9 cellular contexts compared by ENCODE assay signal in genomic region chr14:91119556-91120311, GRCh38. TPM values are rescaled to one million over a fixed set of nuclear protein-coding genes. Genes with fewer than 3 reads are reported as not detected.
DNase-seq lines count a peak whose midpoint lies in the region; ATAC-seq and TF ChIP-seq lines count a peak whose summit lies in the region.
"Had no signal": no experiment of that assay in that cellular context is flagged by ENCODE, and none has a peak within 500 bp of the region (broad histone marks: within the 10 kb centered on the region; RNA-seq: fewer than 3 reads in every experiment).

No MANE protein-coding gene starts in this region.

- whole genome bisulfite sequencing in heart right ventricle, 2 donors: 56 to 57% methylated on average over 8 of the region's 8 CpGs
- 58% methylated on average over 8 of the region's 8 CpGs for WGBS in right cardiac atrium
- WGBS in transverse colon (ENCODE audit: low coverage in 1 of 2), 2 donors: 71 to 84% methylated on average over 5 to 8 of the region's 8 CpGs

- no peak for TF ChIP-seq EP300 in transverse colon (IDR thresholded peaks at IDR 0.05; ENCODE audit: low read depth)

- peaks cover 56% of the 10 kb centered on the region for H3K4me1 Mint-ChIP-seq in activated naive CD8-positive, alpha-beta T cell treated with anti-CD3 and anti-CD28 coated beads for 36 hours
- H3K4me1 Mint-ChIP-seq in mesothelial cell of epicardium: peaks cover 38% of the 10 kb centered on the region

- H3K27me3 Mint-ChIP-seq in activated naive CD8-positive, alpha-beta T cell treated with anti-CD3 and anti-CD28 coated beads for 36 hours: no peaks in the 10 kb centered on the region
- no peaks in the 10 kb centered on the region for H3K27me3 Mint-ChIP-seq in mesothelial cell of epicardium (ENCODE audit: low read depth)

- H3K36me3 Mint-ChIP-seq in activated naive CD8-positive, alpha-beta T cell treated with anti-CD3 and anti-CD28 coated beads for 36 hours: peaks cover 63% of the 10 kb centered on the region
- H3K36me3 Mint-ChIP-seq in mesothelial cell of epicardium: peaks cover 31% of the 10 kb centered on the region

- intact Hi-C loops in heart right ventricle (cut with DNase I) (loop anchor here in 2 of 10 donors (5.0 to 10.0 kb wide), 2 partner anchors 38 to 55 kb away; partner anchors contain the start of gene RPS6KA5 (in 1 of the 2)), cardiac septum (cut with DNase I) (no loop called here), right cardiac atrium (cut with DNase I) (no loop called here), transverse colon (cut with DNase I; ENCODE audit: low total_unique reads) (no loop called here)

- TF ChIP-seq POLR2A in transverse colon (IDR thresholded peaks at IDR 0.05): no peak

- no peak overlapping the region for H3K4me3 ChIP-seq in heart right ventricle
- no peak overlapping the region for H3K4me3 ChIP-seq in right cardiac atrium (ENCODE audit: low read length)
- no peak overlapping the region for H3K4me3 ChIP-seq in transverse colon

- ATAC-seq in heart right ventricle: peak in 2 of 8 donors; percentile 25 to 74
- peak; percentile 32 to 78 for ATAC-seq in right cardiac atrium
- ATAC-seq in GM19463 (IDR thresholded peaks at IDR 0.05; ENCODE audit: unreplicated experiment): no peak

- H3K9me3 ChIP-seq in heart right ventricle (peaks cover 0 to 7% (median 0%) of the 10 kb centered on the region in 11 donors), right cardiac atrium (ENCODE audit: control insufficient read depth, low read length) (no peaks in the 10 kb centered on the region), transverse colon (no peaks in the 10 kb centered on the region)

- H3K4me1 ChIP-seq in heart right ventricle (peaks cover 17 to 83% (median 72%) of the 10 kb centered on the region in 9 donors), right cardiac atrium (ENCODE audit: control insufficient read depth, insufficient read depth, low read length) (peaks cover 19% of the 10 kb centered on the region), transverse colon (peaks cover 6 to 56% (median 48%) of the 10 kb centered on the region in 4 donors)

- no peak for TF ChIP-seq CTCF in heart right ventricle (IDR thresholded peaks at IDR 0.05)
- no peak for TF ChIP-seq CTCF in transverse colon (IDR thresholded peaks at IDR 0.05)
- no peak for TF ChIP-seq CTCF in mesothelial cell of epicardium (IDR thresholded peaks at IDR 0.05; ENCODE audit: unreplicated experiment)

- H3K36me3 ChIP-seq in heart right ventricle (peaks cover 0 to 52% (median 5%) of the 10 kb centered on the region in 9 donors), transverse colon (no peaks in the 10 kb centered on the region)

- peaks cover 2% of the 10 kb centered on the region for H3K9me3 Mint-ChIP-seq in activated naive CD8-positive, alpha-beta T cell treated with anti-CD3 and anti-CD28 coated beads for 36 hours
- peaks cover 14% of the 10 kb centered on the region for H3K9me3 Mint-ChIP-seq in mesothelial cell of epicardium

- in situ Hi-C loops in transverse colon (cut with MboI; ENCODE audit: low pct_ligation_motif_present in 1 of 4, low pct_unique_long_range_greater_than_20kb in 1 of 4, low sequenced_read_pairs in 3 of 4): no loop called here

- H3K27ac Mint-ChIP-seq in activated naive CD8-positive, alpha-beta T cell treated with anti-CD3 and anti-CD28 coated beads for 36 hours: peak overlapping the region; percentile 12
- no peak overlapping the region for H3K27ac Mint-ChIP-seq in mesothelial cell of epicardium

- H3K4me3 Mint-ChIP-seq in activated naive CD8-positive, alpha-beta T cell treated with anti-CD3 and anti-CD28 coated beads for 36 hours: no peak overlapping the region
- no peak overlapping the region for H3K4me3 Mint-ChIP-seq in mesothelial cell of epicardium

- peak overlapping the region in 9 of 10 donors; percentile 11 to 75 (median 31) for H3K27ac ChIP-seq in heart right ventricle
- H3K27ac ChIP-seq in right cardiac atrium (ENCODE audit: low read length): peak overlapping the region; percentile 40
- peak overlapping the region; percentile 7 to 45 (median 40) for H3K27ac ChIP-seq in transverse colon

- DNase-seq in heart right ventricle (no peak), cardiac septum (ENCODE audit: low spot score) (no peak), right cardiac atrium (peak in 1 of 3 donors; percentile 32), transverse colon (peak; percentile 50), cerebellum (ENCODE audit: low spot score) (no peak), mesothelial cell of epicardium (ENCODE audit: low spot score in 2 of 2, unreplicated experiment in 2 of 2) (no peak)
- DNase-seq in activated naive CD8-positive, alpha-beta T cell treated with anti-CD3 and anti-CD28 coated beads for 36 hours: no peak
- DNase-seq: KG1 had no signal

- H3K27me3 ChIP-seq in heart right ventricle: no peaks in the 10 kb centered on the region
- H3K27me3 ChIP-seq in right cardiac atrium (ENCODE audit: control insufficient read depth, insufficient read depth): no peaks in the 10 kb centered on the region
- H3K27me3 ChIP-seq in transverse colon: no peaks in the 10 kb centered on the region

RNA-seq across cellular contexts. Expression of gene DGLUCY, which starts 5.9 kb away (rescaled TPM):
- total RNA-seq in heart right ventricle (100 to 1,000 TPM; 124 to 270 (median 208) TPM), cardiac septum (131 TPM), right cardiac atrium (100 to 1,000 TPM; 145 to 208 (median 179) TPM), transverse colon (100 to 1,000 TPM in 2 of 4 donors, 10 to 100 TPM in 2; 62.1 to 229 (median 102) TPM), cerebellum (31.6 TPM), mesothelial cell of epicardium (59.2 to 64.1 TPM (median 62.8 TPM) in 3 replicates)
- polyA plus RNA-seq in heart right ventricle (100 to 1,000 TPM in 1 of 2 donors, 10 to 100 TPM in 1; 43.5 to 184 TPM), right cardiac atrium (112 TPM)
- 10 to 100 TPM; 31.9 to 36.1 TPM for total RNA-seq in activated naive CD8-positive, alpha-beta T cell treated with anti-CD3 and anti-CD28 coated beads for 36 hours

RNA-seq across cellular contexts. Expression of gene RPS6KA5, which starts 59.3 kb away (rescaled TPM):
- total RNA-seq in heart right ventricle (10 to 100 TPM in 4 of 10 donors, 1 to 10 TPM in 6; 7.3 to 22.5 (median 9.4) TPM), cardiac septum (3.8 TPM), right cardiac atrium (10 to 100 TPM in 3 of 4 donors, 1 to 10 TPM in 1; 9.9 to 15.5 (median 13.2) TPM), transverse colon (10 to 100 TPM in 3 of 4 donors, 1 to 10 TPM in 1; 7.5 to 32.8 (median 28.0) TPM), cerebellum (10.6 TPM), mesothelial cell of epicardium (11.0 to 12.8 TPM (median 11.8 TPM) in 3 replicates)
- polyA plus RNA-seq in heart right ventricle (under 1 TPM; 0.84 to 0.95 TPM), right cardiac atrium (2.0 TPM)
- total RNA-seq in activated naive CD8-positive, alpha-beta T cell treated with anti-CD3 and anti-CD28 coated beads for 36 hours: 10 to 100 TPM; 10.1 to 13.1 TPM
